Comparison of ENCODE assay signal across 19 cellular contexts in the genomic region with DNA sequence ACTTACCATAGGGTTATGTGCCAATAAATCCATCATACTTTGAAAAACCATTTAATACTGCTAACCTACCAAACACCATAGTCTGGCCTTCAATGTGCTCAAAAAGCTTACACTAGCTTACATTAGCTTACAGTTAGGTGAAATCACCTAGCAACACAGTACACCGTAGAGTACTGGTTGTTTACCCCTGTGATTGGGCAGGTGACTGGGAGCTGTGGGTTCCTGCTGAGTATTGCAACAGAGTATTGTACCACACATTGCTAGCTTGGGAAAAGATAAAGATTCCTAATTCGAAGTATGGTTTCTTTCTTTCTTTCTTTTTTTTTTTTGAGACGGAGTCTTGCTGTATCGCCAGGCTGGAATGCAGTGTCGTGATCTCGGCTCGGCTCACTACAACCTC. TPM values are rescaled to one million over a fixed set of nuclear protein-coding genes. Genes with fewer than 3 reads are reported as not detected.
A peak's percentile ranks its signal among the peaks of the same experiment; 100 is the strongest.
DNase-seq lines count a peak whose midpoint lies in the region; ATAC-seq and TF ChIP-seq lines count a peak whose summit lies in the region.
"Had no signal": no experiment of that assay in that cellular context is flagged by ENCODE, and none has a peak within 500 bp of the region (broad histone marks: within the 10 kb centered on the region; RNA-seq: fewer than 3 reads in every experiment).

No MANE protein-coding gene starts in this region.

- H3K4me3 Mint-ChIP-seq in HFFc6 = no peak overlapping the region

- H3K9ac ChIP-seq in mesenchymal stem cell (ENCODE audit: low read length) = no peak overlapping the region

- H3K27ac ChIP-seq in cardiac muscle cell (peak overlapping the region; percentile 39), mesenchymal stem cell (ENCODE audit: low read length, poor library complexity, severe bottlenecking) (no peak overlapping the region)

- no peaks in the 10 kb centered on the region for H3K27me3 ChIP-seq in cardiac muscle cell
- H3K27me3 ChIP-seq in mesenchymal stem cell (ENCODE audit: control insufficient read depth in 1 of 2, insufficient read depth in 1 of 2, low read length in 2 of 2) = no peaks in the 10 kb centered on the region

- no peak overlapping the region for H2BK15ac ChIP-seq in mesenchymal stem cell (ENCODE audit: low read depth, poor library complexity, severe bottlenecking)

- no peak overlapping the region for H2AFZ ChIP-seq in mesenchymal stem cell (ENCODE audit: low read depth, low read length)

- no peak overlapping the region for H3K4me3 ChIP-seq in cardiac muscle cell
- no peak overlapping the region for H3K4me3 ChIP-seq in mesenchymal stem cell (ENCODE audit: insufficient read depth in 1 of 2, low read depth in 1 of 2, low read length in 2 of 2)

- H3K4me2 ChIP-seq in mesenchymal stem cell (ENCODE audit: low read length, poor library complexity, severe bottlenecking) = no peak overlapping the region

- H3K14ac ChIP-seq in mesenchymal stem cell (ENCODE audit: low read length in 2 of 2) = no peak overlapping the region

- intact Hi-C loops in Right ventricle myocardium superior (cut with DNase I) = no loop called here

- peaks cover 52% of the 10 kb centered on the region for H3K36me3 ChIP-seq in cardiac muscle cell
- H3K36me3 ChIP-seq in mesenchymal stem cell (ENCODE audit: control insufficient read depth in 1 of 2, insufficient read depth in 2 of 2, low read depth in 1 of 2, low read length in 2 of 2) = peaks cover 52 to 73% of the 10 kb centered on the region in 2 experiments

- H2BK120ac ChIP-seq in mesenchymal stem cell (ENCODE audit: low read depth, low read length) = no peak overlapping the region

- H3K79me1 ChIP-seq in mesenchymal stem cell (replicated peaks; ENCODE audit: low read length, poor library complexity, severe bottlenecking) = peaks cover 24% of the 10 kb centered on the region

- no peak overlapping the region for H3K27ac Mint-ChIP-seq in HFFc6

- H3K36me3 Mint-ChIP-seq in HFFc6 (ENCODE audit: low read depth) = peaks cover 49% of the 10 kb centered on the region

- TF ChIP-seq CTCF in cardiac muscle cell (IDR thresholded peaks at IDR 0.05; ENCODE audit: low read depth, low read length) (no peak), HFFc6 (IDR thresholded peaks at IDR 0.05) (no peak)

- H2BK5ac ChIP-seq in mesenchymal stem cell (ENCODE audit: low read depth, low read length, poor library complexity, severe bottlenecking) = no peak overlapping the region

- peak overlapping the region; percentile 78 for H2AK5ac ChIP-seq in mesenchymal stem cell (ENCODE audit: low read length, severe bottlenecking)

- H3K18ac ChIP-seq in mesenchymal stem cell (ENCODE audit: low read depth in 1 of 2, low read length in 2 of 2) = no peak overlapping the region

- no peak overlapping the region for H3K23ac ChIP-seq in mesenchymal stem cell (ENCODE audit: low read length in 2 of 2)

- H3K4me1 ChIP-seq in cardiac muscle cell (ENCODE audit: low read depth) (no peaks in the 10 kb centered on the region), mesenchymal stem cell (ENCODE audit: control insufficient read depth, insufficient read depth, low read depth, low read length) (peaks cover 8% of the 10 kb centered on the region)

- H3K9me3 ChIP-seq in cardiac muscle cell (ENCODE audit: low read depth) (no peaks in the 10 kb centered on the region), mesenchymal stem cell (ENCODE audit: control insufficient read depth, low read length) (no peaks in the 10 kb centered on the region)
- H3K9me3 ChIP-seq: Caco-2 had no signal

- 92% methylated on average over 4 of the region's 7 CpGs for WGBS in mesenchymal stem cell

- ATAC-seq in Right ventricle myocardium superior (ENCODE audit: poor library complexity) = no peak
- ATAC-seq: PC-3 had no signal

- no peak overlapping the region for H3K4ac ChIP-seq in mesenchymal stem cell (ENCODE audit: low read depth in 1 of 2, low read length in 2 of 2)

- no peak overlapping the region for H4K8ac ChIP-seq in mesenchymal stem cell (ENCODE audit: low read length)

- H4K91ac ChIP-seq in mesenchymal stem cell (ENCODE audit: low read length) = no peak overlapping the region

- no peak overlapping the region for H2BK12ac ChIP-seq in mesenchymal stem cell (ENCODE audit: low read length in 2 of 2)

- peaks cover 20% of the 10 kb centered on the region for H3K4me1 Mint-ChIP-seq in HFFc6 (ENCODE audit: low read depth)

- H3K27me3 Mint-ChIP-seq in HFFc6 (ENCODE audit: insufficient read depth) = no peaks in the 10 kb centered on the region

- DNase-seq in DMS53 (lab: John Stamatoyannopoulos, UW) (peak; percentile 9), DMS53 treated with DMSO at 0.1 percent for 48 hours (lab: John Stamatoyannopoulos, UW; ENCODE audit: unreplicated experiment) (no peak), cardiac muscle cell (ENCODE audit: low read depth in 1 of 2, low spot score in 1 of 2) (peak in 1 of 2 donors; percentile 38), Right ventricle myocardium superior (no peak), astrocyte of the hippocampus (ENCODE audit: low read depth, low spot score) (peak; percentile 22), mesenchymal stem cell (no peak), NCI-H82 treated with DMSO at 0.1 percent for 48 hours (lab: John Stamatoyannopoulos, UW; ENCODE audit: unreplicated experiment) (no peak), HFFc6 (no peak)
- DNase-seq: 8988T, Caco-2, DMS153, KBM-7, NCI-H1417 treated with DMSO at 0.1 percent for 48 hours, NCI-H187 treated with DMSO at 0.1 percent for 48 hours, NCI-H2227 treated with DMSO at 0.1 percent for 48 hours, NCI-H524, PC-3, RPMI8226, SIG-M5 had no signal

- no peaks in the 10 kb centered on the region for H3K9me3 Mint-ChIP-seq in HFFc6

RNA-seq across cellular contexts. Expression of gene ATP5MC2, which starts 5.6 kb away (rescaled TPM):
- 703 and 923 TPM in 2 replicates for total RNA-seq in cardiac muscle cell
- polyA plus RNA-seq in cardiac muscle cell = 703 and 802 TPM in 2 replicates
- 569 TPM for total RNA-seq in Right ventricle myocardium superior
- 474 TPM for polyA plus RNA-seq in mesenchymal stem cell (2013, experiment 1 of 2)
- 484 TPM for polyA plus RNA-seq in mesenchymal stem cell (2013, experiment 2 of 2)
- 100 to 1,000 TPM; 257 to 366 (median 308) TPM for total RNA-seq in HFFc6 (2021; fragmentation: NEBNext Ultra II Directional; extraction: Animal tissue kit (Norgen Biotek cat#: 25700))

RNA-seq across cellular contexts. Expression of gene ATF7, which starts 44.1 kb away (rescaled TPM):
- total RNA-seq in cardiac muscle cell = 8.7 and 9.1 TPM in 2 replicates
- 13.8 and 17.8 TPM in 2 replicates for polyA plus RNA-seq in cardiac muscle cell
- total RNA-seq in Right ventricle myocardium superior = 29.1 TPM
- polyA plus RNA-seq in mesenchymal stem cell (2013, experiment 1 of 2) = 24.9 TPM
- 24.6 TPM for polyA plus RNA-seq in mesenchymal stem cell (2013, experiment 2 of 2)
- total RNA-seq in HFFc6 (2021; fragmentation: NEBNext Ultra II Directional; extraction: Animal tissue kit (Norgen Biotek cat#: 25700)) = 10 to 100 TPM; 23.6 to 32.1 (median 29.8) TPM

RNA-seq across cellular contexts. Expression of gene CALCOCO1, which starts 56.9 kb away (rescaled TPM):
- 116 and 187 TPM in 2 replicates for total RNA-seq in cardiac muscle cell
- polyA plus RNA-seq in cardiac muscle cell = 128 and 176 TPM in 2 replicates
- 179 TPM for total RNA-seq in Right ventricle myocardium superior
- polyA plus RNA-seq in mesenchymal stem cell (2013, experiment 1 of 2) = 52.6 TPM
- polyA plus RNA-seq in mesenchymal stem cell (2013, experiment 2 of 2) = 49.8 TPM
- 10 to 100 TPM; 77.3 to 99.3 (median 87.2) TPM for total RNA-seq in HFFc6 (2021; fragmentation: NEBNext Ultra II Directional; extraction: Animal tissue kit (Norgen Biotek cat#: 25700))

Comparison
In these comparisons a context has a peak if more than half of its experiments do, and no peak if none do; other contexts are left out.
1. DNase-seq: peak in DMS53 (single experiment) and astrocyte of the hippocampus (single experiment); none in DMS53 treated with DMSO at 0.1 percent for 48 hours (single experiment), Right ventricle myocardium superior (single experiment), mesenchymal stem cell (single experiment), NCI-H82 treated with DMSO at 0.1 percent for 48 hours (single experiment) and HFFc6 (single experiment).